Comparison of ENCODE assay signal across 14 cellular contexts in the genomic region with DNA sequence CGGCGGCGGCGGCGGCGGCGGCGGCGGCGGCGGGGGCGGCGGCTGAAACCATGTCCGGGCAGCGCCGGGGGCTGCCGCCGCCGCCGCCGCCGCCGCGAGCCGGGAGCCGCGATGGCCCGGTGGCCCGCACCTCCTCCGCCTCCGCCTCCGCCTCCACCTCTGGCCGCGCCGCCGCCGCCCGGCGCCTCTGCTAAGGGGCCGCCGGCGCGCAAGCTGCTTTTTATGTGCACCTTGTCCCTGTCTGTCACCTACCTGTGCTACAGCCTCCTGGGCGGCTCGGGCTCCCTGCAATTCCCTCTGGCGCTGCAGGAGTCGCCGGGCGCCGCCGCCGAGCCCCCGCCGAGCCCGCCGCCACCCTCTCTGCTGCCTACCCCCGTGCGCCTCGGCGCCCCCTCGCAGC. TPM values are rescaled to one million over a fixed set of nuclear protein-coding genes. Genes with fewer than 3 reads are reported as not detected.
DNase-seq lines count a peak whose midpoint lies in the region; ATAC-seq lines count a peak whose summit lies in the region.
"Had no signal": no experiment of that assay in that cellular context is flagged by ENCODE, and none has a peak within 500 bp of the region (broad histone marks: within the 10 kb centered on the region; RNA-seq: fewer than 3 reads in every experiment).

No MANE protein-coding gene starts in this region.

- no peaks in the 10 kb centered on the region for H3F3A ChIP-seq in GM23248 (ENCODE audit: insufficient read depth)

- H3K27ac ChIP-seq in GM23248 = no peak overlapping the region
- H3K27ac ChIP-seq: sigmoid colon had no signal

- no peaks in the 10 kb centered on the region for H3K9me3 ChIP-seq in GM23248 (ENCODE audit: low read depth)
- H3K9me3 ChIP-seq in neuron (ENCODE audit: low read length) = no peaks in the 10 kb centered on the region
- H3K9me3 ChIP-seq: sigmoid colon had no signal

- no peak overlapping the region for H2AFZ ChIP-seq in GM23248
- H2AFZ ChIP-seq in neuron (ENCODE audit: low read depth, low read length) = peak overlapping the region; percentile 44

- no peaks in the 10 kb centered on the region for H4K20me1 ChIP-seq in GM23248 (ENCODE audit: insufficient read depth)

- no peaks in the 10 kb centered on the region for H3K9me2 ChIP-seq in GM23248 (ENCODE audit: insufficient read depth)

- DNase-seq in D341Med (ENCODE audit: low spot score) = peak; percentile 68
- DNase-seq in GM23248 = peak; percentile 9
- DNase-seq in ecto neural progenitor cell (ENCODE audit: low spot score) = peak; percentile 61
- no peak for DNase-seq in NCI-H2029 (lab: John Stamatoyannopoulos, UW)
- no peak for DNase-seq in AG20443 (ENCODE audit: low spot score)
- DNase-seq: activated effector memory CD4-positive, alpha-beta T cell treated with anti-CD3 and anti-CD28 coated beads, Interleukin-2, amount 50 U/mL, for 16 hours; DMS153; NCI-H2029 treated with DMSO at 0.1 percent for 48 hours; sigmoid colon had no signal

- H3K36me3 ChIP-seq in GM23248 (ENCODE audit: low read depth) (no peaks in the 10 kb centered on the region), neuron (ENCODE audit: insufficient read depth, low read length) (no peaks in the 10 kb centered on the region)
- H3K36me3 ChIP-seq: sigmoid colon had no signal

- H3K4me3 ChIP-seq in GM23248 (no peak overlapping the region), neuron (ENCODE audit: low read length) (peak overlapping the region; percentile 32)

- H3K79me2 ChIP-seq in GM23248 (ENCODE audit: insufficient read depth) = no peaks in the 10 kb centered on the region

- in situ Hi-C loops in GM23248 (cut with MboI) = no loop called here

- no peak for ATAC-seq in GM19351 (IDR thresholded peaks at IDR 0.05; ENCODE audit: unreplicated experiment)
- ATAC-seq: esophagus mucosa had no signal

- H3K27me3 ChIP-seq in GM23248 (replicated peaks; ENCODE audit: insufficient read depth) (peaks cover 66% of the 10 kb centered on the region), neuron (ENCODE audit: insufficient read depth, low read length) (peaks cover 77% of the 10 kb centered on the region)

- no peak overlapping the region for H3K4me2 ChIP-seq in GM23248 (ENCODE audit: unreplicated experiment)

- no peak overlapping the region for H3K9ac ChIP-seq in GM23248

- H3K4me1 ChIP-seq in GM23248 (ENCODE audit: insufficient read depth) (no peaks in the 10 kb centered on the region), neuron (ENCODE audit: insufficient read depth, low read length) (peaks cover 3% of the 10 kb centered on the region)

- WGBS in GM23248 (ENCODE audit: low coverage in 1 of 2, low lambda C conversion rate in 2 of 2, missing lambda C conversion rate in 2 of 2), 2 experiments = 3% methylated on average over 48 of the region's 61 CpGs; no CpG with 5 or more reads in 1 of the 2 experiments

RNA-seq across cellular contexts. Expression of a gene that starts 0.5 kb away (rescaled TPM):
- not detected in 2 replicates for total RNA-seq in GM23248 (2014; rRNA removed; shearing (Covaris generic))
- polyA plus RNA-seq in GM23248 (2016; fragmentation: Nextera tagmentation; extraction: Ambion mirVana) = not detected in 2 replicates
- total RNA-seq: cardiac septum had no signal
- polyA plus RNA-seq: IgD-negative memory B cell had no signal

Comparison
In these comparisons a context has a peak if more than half of its experiments do, and no peak if none do; other contexts are left out.
1. DNase-seq: peak in D341Med (single experiment), GM23248 (single experiment) and ecto neural progenitor cell (single experiment); none in NCI-H2029 (single experiment) and AG20443 (single experiment).